Comparison of ENCODE assay signal across 26 cellular contexts in genomic region chr2:99674031-99674430, GRCh38.
"Had no signal": no experiment of that assay in that cellular context is flagged by ENCODE, and none has a peak within 500 bp of the region (broad histone marks: within the 10 kb centered on the region; RNA-seq: fewer than 3 reads in every experiment).

No MANE protein-coding gene starts in this region.

- H3K36me3 ChIP-seq: suprapubic skin, tibial artery, WERI-Rb-1 had no signal

- ATAC-seq: activated CD8-positive, alpha-beta T cell treated with anti-CD3 and anti-CD28 coated beads for 36 hours; activated T-cell treated with anti-CD3 and anti-CD28 coated beads, Interleukin-2, amount 50 U/mL, for 4 hours; activated T-helper 17 cell treated with anti-CD3 and anti-CD28 coated beads, Interleukin-2, amount 50 U/mL, for 72 hours; natural killer cell; SK-N-SH treated with all-trans-retinoic acid at 6 μM for 48 hours; T-helper 17 cell had no signal

- H3K4me3 ChIP-seq: smooth muscle cell, suprapubic skin, tibial artery had no signal

- FAIRE-seq: astrocyte, frontal cortex had no signal

- DNase-seq: activated CD4-positive, alpha-beta T cell treated with anti-CD3 and anti-CD28 coated beads, Interleukin-2, amount 50 U/mL, for 1 hour; activated CD4-positive, CD25-positive, alpha-beta regulatory T cell treated with anti-CD3 and anti-CD28 coated beads, Interleukin-2, amount 50 U/mL, for 72 hours; activated CD8-positive, alpha-beta T cell treated with anti-CD3 and anti-CD28 coated beads for 36 hours; activated gamma-delta T cell treated with Interleukin-2 at 50 U/mL for 16 hours; activated naive CD4-positive, alpha-beta T cell treated with anti-CD3 and anti-CD28 coated beads, Interleukin-2, amount 50 U/mL, for 16 hours; activated T-cell treated with anti-CD3 and anti-CD28 coated beads, Interleukin-2, amount 50 U/mL, for 4 hours; amniotic stem cell; central memory CD4-positive, alpha-beta T cell; effector CD4-positive, alpha-beta T cell; mammary epithelial cell; midbrain; natural killer cell; stimulated activated CD4-positive, alpha-beta T cell treated with anti-CD3 and anti-CD28 coated beads, Interleukin-1b, Interleukin-23, amount 100 ng/mL, for 48 hours; stimulated activated CD4-positive, alpha-beta T cell treated with anti-CD3 and anti-CD28 coated beads, Interleukin-4, amount 100 ng/mL, for 4 hours; stimulated activated CD8-positive, alpha-beta memory T cell treated with anti-CD3 and anti-CD28 coated beads, Interleukin-4, amount 100 ng/mL, for 48 hours; stimulated activated naive CD4-positive, alpha-beta T cell; T-helper 17 cell; T1000; tibial artery; WERI-Rb-1 had no signal

- H3K4me2 ChIP-seq: smooth muscle cell had no signal

- H3K27ac ChIP-seq: suprapubic skin, tibial artery, WERI-Rb-1 had no signal

- H3K27me3 ChIP-seq: suprapubic skin, tibial artery had no signal

- H3K9me3 ChIP-seq: suprapubic skin, tibial artery had no signal
